21 cellular contexts compared by ENCODE assay signal in the genomic region with DNA sequence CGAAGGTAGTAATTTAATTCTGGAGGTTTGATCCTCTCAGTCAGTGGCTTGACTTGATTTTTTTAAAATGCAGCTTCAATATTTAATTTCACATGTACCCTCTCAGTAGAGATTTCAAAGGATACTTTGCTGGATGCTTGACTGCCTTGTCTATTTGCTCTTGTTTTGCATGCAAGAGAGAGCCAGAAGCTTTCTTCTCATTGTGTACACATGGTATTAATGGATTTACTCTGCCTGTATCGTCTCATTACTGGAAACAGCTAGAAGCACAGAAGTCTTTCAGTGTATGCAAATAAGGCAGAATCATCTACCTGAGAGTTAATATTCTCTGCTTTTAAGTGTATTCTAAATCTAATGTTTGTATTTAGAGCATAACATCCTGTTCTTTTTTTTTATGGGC.
DNase-seq lines count a peak whose midpoint lies in the region; ATAC-seq and FAIRE-seq lines count a peak whose summit lies in the region.
"Had no signal": no experiment of that assay in that cellular context is flagged by ENCODE, and none has a peak within 500 bp of the region (broad histone marks: within the 10 kb centered on the region; RNA-seq: fewer than 3 reads in every experiment).

No MANE protein-coding gene starts in this region.

- no peak for ATAC-seq in HG02623 (IDR thresholded peaks at IDR 0.05; ENCODE audit: unreplicated experiment)
- ATAC-seq: activated CD4-positive, CD25-positive, alpha-beta regulatory T cell treated with anti-CD3 and anti-CD28 coated beads, Interleukin-2, amount 50 U/mL, for 24 hours; foreskin keratinocyte had no signal

- DNase-seq in NCI-H187 treated with DMSO at 0.1 percent for 48 hours (lab: John Stamatoyannopoulos, UW) = peak; percentile 14
- DNase-seq in NCI-H187 (lab: John Stamatoyannopoulos, UW) = no peak
- DNase-seq in NCI-H1436 (lab: John Stamatoyannopoulos, UW) = peak; percentile 39
- peak; percentile 89 to 93 for DNase-seq in NCI-H526 (lab: John Stamatoyannopoulos, UW)
- no peak for DNase-seq in GOT3 (lab: John Stamatoyannopoulos, UW)
- DNase-seq in mucosa of gallbladder (ENCODE audit: low spot score) = no peak
- DNase-seq: activated CD4-positive, alpha-beta T cell treated with anti-CD3 and anti-CD28 coated beads, Interleukin-2, amount 50 U/mL, for 48 hours; activated naive CD8-positive, alpha-beta T cell treated with anti-CD3 and anti-CD28 coated beads for 36 hours; CD4-positive, alpha-beta T cell; DMS 273 treated with DMSO at 0.1 percent for 48 hours; foreskin keratinocyte; GDM1; H7; NCI-H446 treated with DMSO at 0.1 percent for 48 hours; nephron progenitor cell; pancreas; stimulated activated CD4-positive, alpha-beta T cell treated with anti-CD3 and anti-CD28 coated beads, Interleukin-2, amount 100 ng/mL, for 24 hours; SW 1271 had no signal

- FAIRE-seq in islet of Langerhans (lab: Jason Lieb, UNC) = peak; percentile 92
- FAIRE-seq: pancreas had no signal

Comparison
In these comparisons a context has a peak if more than half of its experiments do, and no peak if none do; other contexts are left out.
1. DNase-seq: peak in NCI-H187 treated with DMSO at 0.1 percent for 48 hours (single experiment), NCI-H1436 (single experiment) and NCI-H526 (2 of 2); none in NCI-H187 (0 of 2), GOT3 (single experiment) and mucosa of gallbladder (single experiment).